8 cellular contexts compared by ENCODE assay signal in genomic region chr9:127763918-127764384, GRCh38. TPM values are rescaled to one million over a fixed set of nuclear protein-coding genes. Genes with fewer than 3 reads are reported as not detected.
DNase-seq lines count a peak whose midpoint lies in the region; ATAC-seq and TF ChIP-seq lines count a peak whose summit lies in the region.

No MANE protein-coding gene starts in this region.

- H3K9me3 ChIP-seq in mucosa of descending colon: no peaks in the 10 kb centered on the region

- POLR2A ChIA-PET in GM10248 (lab: Yijun Ruan, JAX): no interaction called here

- no peak overlapping the region for H3K4me3 ChIP-seq in mucosa of descending colon

- intact Hi-C loops in mucosa of descending colon (cut with DNase I, micrococcal nuclease): no loop called here

- H3K27ac ChIP-seq in cingulate gyrus (ENCODE audit: low read depth, low read length): peak overlapping the region; percentile 47

- DNase-seq in GM10248 (ENCODE audit: extremely low spot score) (peak; percentile 45), OCI-M1 (lab: John Stamatoyannopoulos, UW) (peak; percentile 59), mucosa of descending colon (peak in 2 of 3 donors; percentile 64 to 76)

- ATAC-seq in mucosa of descending colon (peak; percentile 77), HG03354 (IDR thresholded peaks at IDR 0.05; ENCODE audit: poor library complexity, severe bottlenecking, unreplicated experiment) (no peak), HG03432 (IDR thresholded peaks at IDR 0.05; ENCODE audit: unreplicated experiment) (no peak), GM21529 (IDR thresholded peaks at IDR 0.05; ENCODE audit: unreplicated experiment) (no peak), GM18498 (IDR thresholded peaks at IDR 0.05; ENCODE audit: unreplicated experiment) (no peak)

- TF ChIP-seq CTCF in GM10248 (IDR thresholded peaks at IDR 0.05; ENCODE audit: control extremely low read depth, extremely low read depth, low read depth, missing control alignments): peak; percentile 62
- no peak for TF ChIP-seq CTCF in mucosa of descending colon (IDR thresholded peaks at IDR 0.05)

- no peaks in the 10 kb centered on the region for H3K4me1 ChIP-seq in mucosa of descending colon (ENCODE audit: low read depth)

- H3K36me3 ChIP-seq in mucosa of descending colon (ENCODE audit: low read depth): no peaks in the 10 kb centered on the region

- CTCF ChIA-PET in GM10248 (lab: Yijun Ruan, JAX): interaction anchor here (0.6 to 6.0 kb wide), 11 partner anchors 9 to 157 kb away, joined by 3 to 46 read pairs (median 6); partner anchors contain the start of genes CDK9 and TOR2A

RNA-seq across cellular contexts. Expression of gene SH2D3C, which starts 14.5 kb away (rescaled TPM):
- 1 to 10 TPM; 3.2 to 7.4 (median 4.7) TPM for total RNA-seq in mucosa of descending colon

RNA-seq across cellular contexts. Expression of gene CDK9, which starts 21.9 kb away (rescaled TPM):
- total RNA-seq in mucosa of descending colon: 100 to 1,000 TPM in 1 of 3 donors, 10 to 100 TPM in 2; 67.8 to 111 (median 75.9) TPM

RNA-seq across cellular contexts. Expression of gene TOR2A, which starts 28.9 kb away (rescaled TPM):
- 10 to 100 TPM; 19.7 to 30.2 (median 28.2) TPM for total RNA-seq in mucosa of descending colon

RNA-seq across cellular contexts. Expression of gene FPGS, which starts 38.7 kb away (rescaled TPM):
- 10 to 100 TPM; 41.0 to 46.5 (median 41.3) TPM for total RNA-seq in mucosa of descending colon

RNA-seq across cellular contexts. Expression of gene TTC16, which starts 48.1 kb away (rescaled TPM):
- total RNA-seq in mucosa of descending colon: under 1 TPM in 1 of 3 donors, not detected in 2; 0.31 TPM
